ENCODE assay signal across 20 cellular contexts in genomic region chr19:47720669-47721068, GRCh38. TPM values are rescaled to one million over a fixed set of nuclear protein-coding genes. Genes with fewer than 3 reads are reported as not detected.
DNase-seq lines count a peak whose midpoint lies in the region; ATAC-seq and TF ChIP-seq lines count a peak whose summit lies in the region.
"Had no signal": no experiment of that assay in that cellular context is flagged by ENCODE, and none has a peak within 500 bp of the region (broad histone marks: within the 10 kb centered on the region; RNA-seq: fewer than 3 reads in every experiment).

No MANE protein-coding gene starts in this region.

- 97% methylated on average over 6 of the region's 7 CpGs for WGBS in mammary epithelial cell (ENCODE audit: low coverage, missing lambda C conversion rate)
- WGBS in esophagus squamous epithelium, 2 donors = 71 to 83% methylated on average over 7 of the region's 7 CpGs
- no CpG with 5 or more reads among the region's 7 CpGs for WGBS in trophoblast cell (ENCODE audit: extremely low coverage, insufficient coverage, insufficient read length)
- 77% methylated on average over 7 of the region's 7 CpGs for WGBS in urinary bladder

- no TSS peak for BruUV-seq in MCF 10A (replicated peaks; lab: Mats Ljungman, UMichigan)
- no TSS peak for BruUV-seq in mammary epithelial cell (replicated peaks; lab: Mats Ljungman, UMichigan)

- peaks cover 3% of the 10 kb centered on the region for H3K79me1 ChIP-seq in trophoblast cell (ENCODE audit: low read length)

- no peaks in the 10 kb centered on the region for H3K27me3 Mint-ChIP-seq in MCF 10A (ENCODE audit: insufficient read depth, unreplicated experiment)

- H3K4ac ChIP-seq in trophoblast cell (ENCODE audit: low read depth, low read length) = no peak overlapping the region

- ATAC-seq in GM21723 (IDR thresholded peaks at IDR 0.05; ENCODE audit: unreplicated experiment) = no peak
- ATAC-seq: left colon; natural killer cell treated with Interleukin-12 subunit alpha and Interleukin-12 subunit beta and Interleukin-15 and Interleukin-18, amount 100 ng/mL, for 72 hours had no signal

- no peak overlapping the region for H3K14ac ChIP-seq in trophoblast cell (ENCODE audit: low read length)

- DNase-seq in MCF 10A (ENCODE audit: unreplicated experiment) (no peak), mammary epithelial cell (no peak), esophagus squamous epithelium (lab: John Stamatoyannopoulos, UW) (no peak), trophoblast cell (no peak), NCI-H1048 (lab: John Stamatoyannopoulos, UW) (no peak)
- DNase-seq in stimulated activated naive CD4-positive, alpha-beta T cell treated with Interleukin-2 at 50 U/mL for 16 hours (lab: John Stamatoyannopoulos, UW) = no peak
- DNase-seq: 8988T; activated CD4-positive, alpha-beta T cell treated with anti-CD3 and anti-CD28 coated beads, Interleukin-2, amount 10 ng/mL, durations not matched to agents 24 days and 14 days; activated T-cell treated with anti-CD3 and anti-CD28 coated beads, Interleukin-2, amount 50 U/mL, for 48 hours; cerebellar nuclear complex; hypothalamus; left colon; MG63; NCI-H2081 treated with DMSO at 0.1 percent for 48 hours; NCI-H82; small intestine; T-helper 9 cell had no signal

- POLR2A ChIA-PET in MCF 10A (lab: Yijun Ruan, JAX) = interaction anchor here (11.9 kb wide), 1 partner anchor 21 kb away, joined by 207 read pairs; the partner anchor contains the start of gene NOP53

- peaks cover 81% of the 10 kb centered on the region for H3K36me3 Mint-ChIP-seq in MCF 10A (ENCODE audit: insufficient read depth, unreplicated experiment)
- H3K36me3 Mint-ChIP-seq: natural killer cell treated with Interleukin-12 subunit alpha and Interleukin-12 subunit beta and Interleukin-15 and Interleukin-18, amount 100 ng/mL, for 72 hours had no signal

- H3K23ac ChIP-seq in trophoblast cell (ENCODE audit: low read length) = peak overlapping the region; percentile 80

- dilution Hi-C loops in mammary epithelial cell (cut with HindIII; ENCODE audit: low sequenced_read_pairs) = no loop called here

- H3K4me1 Mint-ChIP-seq in MCF 10A (ENCODE audit: insufficient read depth, unreplicated experiment) = peaks cover 52% of the 10 kb centered on the region

- no peak overlapping the region for H4K8ac ChIP-seq in trophoblast cell (ENCODE audit: low read depth, low read length)

- H3K9ac ChIP-seq in mammary epithelial cell (ENCODE audit: insufficient read depth, low read length) (no peak overlapping the region), trophoblast cell (ENCODE audit: low read length) (peak overlapping the region; percentile 37)

- TF ChIP-seq CTCF in MCF 10A (IDR thresholded peaks at IDR 0.05; ENCODE audit: unreplicated experiment) (no peak), mammary epithelial cell (conservative IDR thresholded peaks at IDR 0.05 in 1 of 2, IDR thresholded peaks at IDR 0.05 in 1 of 2; ENCODE audit: extremely low read depth in 1 of 2, insufficient read depth in 1 of 2, low read depth in 1 of 2, low read length in 2 of 2) (no peak), esophagus squamous epithelium (IDR thresholded peaks at IDR 0.05) (no peak)

- in situ Hi-C loops in mammary epithelial cell (cut with MboI; ENCODE audit: low sequenced_read_pairs in 2 of 2) = no loop called here

- H2BK5ac ChIP-seq in trophoblast cell (ENCODE audit: low read depth, low read length, poor library complexity) = no peak overlapping the region

- no peak overlapping the region for H2BK120ac ChIP-seq in trophoblast cell (ENCODE audit: insufficient read depth, low read length, poor library complexity)

- intact Hi-C loops in MCF 10A (cut with micrococcal nuclease) (no loop called here), mammary epithelial cell (cut with micrococcal nuclease) (no loop called here), esophagus squamous epithelium (cut with DNase I) (no loop called here)

- H3K36me3 ChIP-seq in mammary epithelial cell (ENCODE audit: insufficient read depth, low read length) = peaks cover 13% of the 10 kb centered on the region
- H3K36me3 ChIP-seq in esophagus squamous epithelium = peaks cover 0 to 37% (median 12%) of the 10 kb centered on the region in 3 donors
- peaks cover 12 to 16% of the 10 kb centered on the region in 2 experiments for H3K36me3 ChIP-seq in trophoblast cell (ENCODE audit: control insufficient read depth in 1 of 2, insufficient read depth in 2 of 2, low read length in 2 of 2)
- H3K36me3 ChIP-seq in urinary bladder (ENCODE audit: insufficient read depth) = no peaks in the 10 kb centered on the region

- H3K27ac ChIP-seq in mammary epithelial cell (ENCODE audit: insufficient read depth, low read depth, low read length) (no peak overlapping the region), esophagus squamous epithelium (peak overlapping the region; percentile 88 to 94 (median 92)), trophoblast cell (ENCODE audit: low read depth, low read length) (no peak overlapping the region), urinary bladder (ENCODE audit: low read depth) (peak overlapping the region; percentile 28)

- H3K4me1 ChIP-seq in mammary epithelial cell (ENCODE audit: insufficient read depth, low read length) = peaks cover 39% of the 10 kb centered on the region
- H3K4me1 ChIP-seq in esophagus squamous epithelium = peaks cover 30 to 98% (median 76%) of the 10 kb centered on the region in 3 donors
- H3K4me1 ChIP-seq in trophoblast cell (ENCODE audit: control insufficient read depth in 1 of 2, insufficient read depth in 2 of 2, low read length in 2 of 2) = peaks cover 9 to 25% of the 10 kb centered on the region in 2 experiments
- peaks cover 2% of the 10 kb centered on the region for H3K4me1 ChIP-seq in urinary bladder (ENCODE audit: insufficient read depth)

- H2AFZ ChIP-seq in mammary epithelial cell (ENCODE audit: low read depth, low read length) = no peak overlapping the region
- H2AFZ ChIP-seq in trophoblast cell (ENCODE audit: insufficient read depth, low read length, poor library complexity) = no peak overlapping the region

- CTCF ChIA-PET in MCF 10A (lab: Yijun Ruan, JAX) (interaction anchor here (0.6 kb wide), 2 partner anchors 15 to 285 kb away, joined by 3 to 4 read pairs; no protein-coding TSS in a partner anchor), mammary epithelial cell (lab: Charles Lee; ENCODE audit: low non-redundant PET) (no interaction called here)

- H3K4me3 Mint-ChIP-seq in MCF 10A (ENCODE audit: unreplicated experiment) = peak overlapping the region; percentile 63
- H3K4me3 Mint-ChIP-seq: activated CD4-positive, alpha-beta T cell treated with anti-CD3 and anti-CD28 coated beads, Interleukin-2, amount 10 ng/mL, durations not matched to agents 24 days and 14 days; natural killer cell treated with Interleukin-12 subunit alpha and Interleukin-12 subunit beta and Interleukin-15 and Interleukin-18, amount 100 ng/mL, for 72 hours had no signal

- H3K27ac Mint-ChIP-seq in MCF 10A (ENCODE audit: low read depth, unreplicated experiment) = peak overlapping the region; percentile 77
- H3K27ac Mint-ChIP-seq: activated CD4-positive, alpha-beta T cell treated with anti-CD3 and anti-CD28 coated beads, Interleukin-2, amount 10 ng/mL, durations not matched to agents 24 days and 14 days; natural killer cell treated with Interleukin-12 subunit alpha and Interleukin-12 subunit beta and Interleukin-15 and Interleukin-18, amount 100 ng/mL, for 72 hours had no signal

- no peak overlapping the region for H4K12ac ChIP-seq in trophoblast cell (ENCODE audit: low read depth, low read length)

- no peak for TF ChIP-seq POLR2A in esophagus squamous epithelium (IDR thresholded peaks at IDR 0.05)

- no peak overlapping the region for H3K4me3 ChIP-seq in mammary epithelial cell (replicated peaks in 1 of 3; ENCODE audit: insufficient read depth in 1 of 3, low read depth in 2 of 3, low read length in 3 of 3)
- peak overlapping the region in 2 of 4 donors; percentile 34 to 55 for H3K4me3 ChIP-seq in esophagus squamous epithelium
- peak overlapping the region; percentile 51 for H3K4me3 ChIP-seq in trophoblast cell (ENCODE audit: low read depth, low read length)
- H3K4me3 ChIP-seq in urinary bladder (ENCODE audit: low read depth, low read length) = no peak overlapping the region

- no peaks in the 10 kb centered on the region for H4K20me1 ChIP-seq in mammary epithelial cell (ENCODE audit: insufficient read depth, low read length)

- H3K27me3 ChIP-seq in mammary epithelial cell (ENCODE audit: insufficient read depth, low read length) (no peaks in the 10 kb centered on the region), esophagus squamous epithelium (no peaks in the 10 kb centered on the region), trophoblast cell (ENCODE audit: insufficient read depth, low read length) (no peaks in the 10 kb centered on the region)
- H3K27me3 ChIP-seq: MG63 had no signal

- peak overlapping the region; percentile 46 for H2BK12ac ChIP-seq in trophoblast cell (ENCODE audit: low read length)

- H4K91ac ChIP-seq in trophoblast cell (ENCODE audit: low read depth, low read length) = no peak overlapping the region

- no peaks in the 10 kb centered on the region for H3K9me3 Mint-ChIP-seq in MCF 10A (ENCODE audit: unreplicated experiment)
- H3K9me3 Mint-ChIP-seq: activated CD4-positive, alpha-beta T cell treated with anti-CD3 and anti-CD28 coated beads, Interleukin-2, amount 10 ng/mL, durations not matched to agents 24 days and 14 days; natural killer cell treated with Interleukin-12 subunit alpha and Interleukin-12 subunit beta and Interleukin-15 and Interleukin-18, amount 100 ng/mL, for 72 hours had no signal

- no peak overlapping the region for H2AK5ac ChIP-seq in trophoblast cell (ENCODE audit: low read length)

- H3K4me2 ChIP-seq in mammary epithelial cell (ENCODE audit: insufficient read depth, low read depth, low read length) = no peak overlapping the region
- no peak overlapping the region for H3K4me2 ChIP-seq in trophoblast cell (ENCODE audit: low read length)

- H3K18ac ChIP-seq in trophoblast cell (ENCODE audit: low read length) = no peak overlapping the region

- H3K79me2 ChIP-seq in mammary epithelial cell (ENCODE audit: insufficient read depth, low read length) (peaks cover 59% of the 10 kb centered on the region), trophoblast cell (ENCODE audit: control insufficient read depth, insufficient read depth, low read length, poor library complexity) (peaks cover 2% of the 10 kb centered on the region)

- no peaks in the 10 kb centered on the region for H3K9me3 ChIP-seq in mammary epithelial cell (replicated peaks; ENCODE audit: insufficient read depth, low read length)
- H3K9me3 ChIP-seq in esophagus squamous epithelium = no peaks in the 10 kb centered on the region
- peaks cover 3% of the 10 kb centered on the region for H3K9me3 ChIP-seq in trophoblast cell (ENCODE audit: insufficient read depth, low read depth, low read length)
- H3K9me3 ChIP-seq: MG63 had no signal

RNA-seq across cellular contexts. Expression of gene EHD2, which starts 7.4 kb away (rescaled TPM):
- 88.8 and 104 TPM in 2 replicates for total RNA-seq in MCF 10A (2022)
- 100 to 1,000 TPM; 111 to 178 TPM for total RNA-seq in mammary epithelial cell
- 43.8 TPM for polyA plus RNA-seq in mammary epithelial cell
- polyA minus RNA-seq in mammary epithelial cell = 178 TPM
- 10 to 100 TPM; 34.8 to 50.7 (median 39.2) TPM for total RNA-seq in esophagus squamous epithelium
- 47.6 and 50.3 TPM in 2 replicates for polyA plus RNA-seq in trophoblast cell (2013)
- total RNA-seq in urinary bladder = 53.1 TPM
- 188 TPM for polyA plus RNA-seq in urinary bladder
- total RNA-seq: natural killer cell treated with Interleukin-12 subunit alpha and Interleukin-12 subunit beta and Interleukin-15 and Interleukin-18, amount 100 ng/mL, for 72 hours had no signal

RNA-seq across cellular contexts. Expression of gene NOP53, which starts 24.7 kb away (rescaled TPM):
- total RNA-seq in MCF 10A (2022) = 165 and 211 TPM in 2 replicates
- total RNA-seq in mammary epithelial cell = 100 to 1,000 TPM in 1 of 2 donors, 10 to 100 TPM in 1; 87.4 to 106 TPM
- 71.7 TPM for polyA plus RNA-seq in mammary epithelial cell
- 43.9 TPM for polyA minus RNA-seq in mammary epithelial cell
- 100 to 1,000 TPM; 118 to 522 (median 268) TPM for total RNA-seq in esophagus squamous epithelium
- polyA plus RNA-seq in trophoblast cell (2013) = 244 and 253 TPM in 2 replicates
- total RNA-seq in urinary bladder = 51.2 TPM
- 690 TPM for polyA plus RNA-seq in urinary bladder

RNA-seq across cellular contexts. Expression of gene SELENOW, which starts 57.8 kb away (rescaled TPM):
- total RNA-seq in MCF 10A (2022) (93.5 and 115 TPM in 2 replicates), mammary epithelial cell (100 to 1,000 TPM; 262 to 392 TPM), esophagus squamous epithelium (100 to 1,000 TPM; 185 to 477 (median 324) TPM), urinary bladder (186 TPM)
- polyA plus RNA-seq in mammary epithelial cell (365 TPM), urinary bladder (566 TPM)
- polyA minus RNA-seq in mammary epithelial cell = 376 TPM
- 469 and 476 TPM in 2 replicates for polyA plus RNA-seq in trophoblast cell (2013)

Comparison
In these comparisons a context has a peak if more than half of its experiments do, and no peak if none do; other contexts are left out.
1. H3K27ac ChIP-seq: peak in esophagus squamous epithelium (4 of 4) and urinary bladder (single experiment); none in mammary epithelial cell (single experiment) and trophoblast cell (single experiment).